ENCODE assay signal across 27 cellular contexts in genomic region chr14:60680511-60680910, GRCh38. TPM values are rescaled to one million over a fixed set of nuclear protein-coding genes. Genes with fewer than 3 reads are reported as not detected.
DNase-seq lines count a peak whose midpoint lies in the region; ATAC-seq, FAIRE-seq and TF ChIP-seq lines count a peak whose summit lies in the region.
"Had no signal": no experiment of that assay in that cellular context is flagged by ENCODE, and none has a peak within 500 bp of the region (broad histone marks: within the 10 kb centered on the region; RNA-seq: fewer than 3 reads in every experiment).

No MANE protein-coding gene starts in this region.

- H2AFZ ChIP-seq in trophoblast cell (ENCODE audit: insufficient read depth, low read length, poor library complexity) (no peak overlapping the region), H9 (ENCODE audit: low read length) (no peak overlapping the region), HepG2 (ENCODE audit: low read length) (no peak overlapping the region)

- no peaks in the 10 kb centered on the region for H3K36me3 Mint-ChIP-seq in H9 (ENCODE audit: insufficient read depth in 1 of 3, low read depth in 3 of 3)
- H3K36me3 Mint-ChIP-seq: CD14-positive monocyte; CD4-positive, CD25-positive, alpha-beta regulatory T cell had no signal

- H2BK5ac ChIP-seq in trophoblast cell (ENCODE audit: low read depth, low read length, poor library complexity): no peak overlapping the region
- no peak overlapping the region for H2BK5ac ChIP-seq in H9 (ENCODE audit: insufficient read length, low read length)

- H3K9me3 ChIP-seq in trophoblast cell (ENCODE audit: insufficient read depth, low read depth, low read length): no peaks in the 10 kb centered on the region
- H3K9me3 ChIP-seq in H9 (ENCODE audit: control insufficient read depth, low read depth, low read length): no peaks in the 10 kb centered on the region
- H3K9me3 ChIP-seq in HepG2 (ENCODE audit: low read length): no peaks in the 10 kb centered on the region
- H3K9me3 ChIP-seq: BE2C had no signal

- no peak for TF ChIP-seq EP300 in HepG2 (IDR thresholded peaks at IDR 0.05; ENCODE audit: low read depth in 2 of 2, low read length in 2 of 2)
- no peak for TF ChIP-seq EP300 in HepG2 (CRISPR knock-in tag; IDR thresholded peaks at IDR 0.05; ENCODE audit: borderline replicate concordance)

- intact Hi-C loops in HepG2 (cut with micrococcal nuclease; ENCODE audit: unreplicated experiment): no loop called here

- no peaks in the 10 kb centered on the region for H3K27me3 ChIP-seq in trophoblast cell (ENCODE audit: insufficient read depth, low read length)
- no peaks in the 10 kb centered on the region for H3K27me3 ChIP-seq in H9 (ENCODE audit: insufficient read depth, low read length)
- no peaks in the 10 kb centered on the region for H3K27me3 ChIP-seq in HepG2 (ENCODE audit: control insufficient read depth in 1 of 2, insufficient read depth in 2 of 2, low read length in 2 of 2)
- H3K27me3 ChIP-seq: BE2C, BLaER1 had no signal

- H3K4ac ChIP-seq in trophoblast cell (ENCODE audit: low read depth, low read length) (no peak overlapping the region), H9 (ENCODE audit: low read depth, low read length) (no peak overlapping the region)

- POLR2A ChIA-PET in HepG2 (lab: Yijun Ruan, JAX): no interaction called here

- FAIRE-seq in HTR-8/SVneo (lab: Jason Lieb, UNC) (peak; percentile 79), HepG2 (lab: Jason Lieb, UNC) (no peak)
- FAIRE-seq: A204.1, GM12878, GM12892, GM18507 had no signal

- H2BK120ac ChIP-seq in trophoblast cell (ENCODE audit: insufficient read depth, low read length, poor library complexity) (no peak overlapping the region), H9 (ENCODE audit: low read depth, low read length, poor library complexity, severe bottlenecking) (no peak overlapping the region)

- H3K79me1 ChIP-seq in trophoblast cell (ENCODE audit: low read length): no peaks in the 10 kb centered on the region
- no peaks in the 10 kb centered on the region for H3K79me1 ChIP-seq in H9 (ENCODE audit: insufficient read depth, low read depth, low read length, poor library complexity, severe bottlenecking)

- H3K23ac ChIP-seq in trophoblast cell (ENCODE audit: low read length) (no peak overlapping the region), H9 (ENCODE audit: insufficient read length, low read depth, low read length) (no peak overlapping the region)

- no peak overlapping the region for H4K5ac ChIP-seq in H9 (ENCODE audit: insufficient read length, low read depth, low read length)

- peaks cover 4% of the 10 kb centered on the region for H3K27me3 Mint-ChIP-seq in H9 (ENCODE audit: low read depth)

- H3K4me3 Mint-ChIP-seq in H9: no peak overlapping the region
- H3K4me3 Mint-ChIP-seq: CD14-positive monocyte; CD4-positive, alpha-beta memory T cell; CD4-positive, CD25-positive, alpha-beta regulatory T cell; CD8-positive, alpha-beta memory T cell had no signal

- H3K79me2 ChIP-seq in trophoblast cell (ENCODE audit: control insufficient read depth, insufficient read depth, low read length, poor library complexity) (no peaks in the 10 kb centered on the region), H9 (ENCODE audit: insufficient read depth, low read length) (no peaks in the 10 kb centered on the region), HepG2 (ENCODE audit: insufficient read depth, low read length) (no peaks in the 10 kb centered on the region)

- no peak for TF ChIP-seq RAD21 in HepG2 (CRISPR knock-in tag; IDR thresholded peaks at IDR 0.05)

- peaks cover 31 to 34% of the 10 kb centered on the region in 2 experiments for H3K4me1 Mint-ChIP-seq in H9
- H3K4me1 Mint-ChIP-seq: CD14-positive monocyte; CD4-positive, alpha-beta memory T cell; CD4-positive, CD25-positive, alpha-beta regulatory T cell; CD8-positive, alpha-beta memory T cell had no signal

- H2BK20ac ChIP-seq in H9 (ENCODE audit: low read depth, low read length, poor library complexity, severe bottlenecking): no peak overlapping the region

- H3K14ac ChIP-seq in trophoblast cell (ENCODE audit: low read length) (no peak overlapping the region), H9 (ENCODE audit: insufficient read depth, low read length) (no peak overlapping the region)

- H2BK15ac ChIP-seq in H9 (ENCODE audit: low read depth, low read length): no peak overlapping the region

- H4K12ac ChIP-seq in trophoblast cell (ENCODE audit: low read depth, low read length): no peak overlapping the region

- H4K8ac ChIP-seq in trophoblast cell (ENCODE audit: low read depth, low read length) (no peak overlapping the region), H9 (replicated peaks; ENCODE audit: insufficient read length, low read depth, low read length) (no peak overlapping the region)

- ATAC-seq in HepG2: no peak
- ATAC-seq: GM12878 had no signal

- no peak overlapping the region for H3K9ac ChIP-seq in trophoblast cell (ENCODE audit: low read length)
- H3K9ac ChIP-seq in H9 (ENCODE audit: extremely low read depth, insufficient read length, low read length): no peak overlapping the region
- no peak overlapping the region for H3K9ac ChIP-seq in HepG2 (ENCODE audit: insufficient read depth, low read depth, low read length)
- H3K9ac ChIP-seq: BLaER1 had no signal

- no peak overlapping the region for H3K18ac ChIP-seq in trophoblast cell (ENCODE audit: low read length)
- no peak overlapping the region for H3K18ac ChIP-seq in H9 (ENCODE audit: insufficient read length, low read depth, low read length)

- no peak overlapping the region for H4K91ac ChIP-seq in trophoblast cell (ENCODE audit: low read depth, low read length)
- H4K91ac ChIP-seq in H9 (ENCODE audit: insufficient read length, low read depth, low read length): no peak overlapping the region

- in situ Hi-C loops in HepG2 (cut with HindIII; ENCODE audit: extremely low pct_ligation_motif_present, low pct_unique_long_range_greater_than_20kb): no loop called here

- no peak overlapping the region for H3K27ac ChIP-seq in trophoblast cell (ENCODE audit: low read depth, low read length)
- H3K27ac ChIP-seq in H9 (ENCODE audit: insufficient read length, low read depth, low read length): no peak overlapping the region
- H3K27ac ChIP-seq in HepG2 (ENCODE audit: extremely low read length, insufficient read depth, low read length): no peak overlapping the region
- H3K27ac ChIP-seq: BLaER1 had no signal

- no peaks in the 10 kb centered on the region for H3K4me1 ChIP-seq in trophoblast cell (ENCODE audit: control insufficient read depth in 1 of 2, insufficient read depth in 2 of 2, low read length in 2 of 2)
- peaks cover 4% of the 10 kb centered on the region; the same call in 1 of the 2 replicates for H3K4me1 ChIP-seq in H9 (ENCODE audit: insufficient read depth, low read length)
- peaks cover 9% of the 10 kb centered on the region; the same call in 1 of the 2 replicates for H3K4me1 ChIP-seq in HepG2 (ENCODE audit: insufficient read depth, low read length)
- H3K4me1 ChIP-seq: BE2C, BLaER1 had no signal

- H2BK12ac ChIP-seq in trophoblast cell (ENCODE audit: low read length) (no peak overlapping the region), H9 (ENCODE audit: insufficient read length, low read depth, low read length) (no peak overlapping the region)

- peak; percentile 77 for DNase-seq in DMS79 treated with DMSO at 0.1 percent for 48 hours (lab: John Stamatoyannopoulos, UW)
- DNase-seq in HTR-8/SVneo (ENCODE audit: insufficient read length, low spot score): no peak
- DNase-seq in trophoblast cell: peak; percentile 48 to 73
- no peak for DNase-seq in H9
- DNase-seq in HepG2 (ENCODE audit: low spot score): no peak
- no peak for DNase-seq in putamen (ENCODE audit: low spot score)
- DNase-seq in hepatic stellate cell (ENCODE audit: low spot score): no peak
- DNase-seq: 8988T; ACHN; BE2C; C1 segment of cervical spinal cord; CD4-positive, alpha-beta memory T cell; CD4-positive, CD25-positive, alpha-beta regulatory T cell; CD8-positive, alpha-beta memory T cell; COR-L47; DMS 273 treated with DMSO at 0.1 percent for 48 hours; DMS153; DMS53; DND-41; EL; GDM1 had no signal

- CTCF ChIA-PET in HepG2 (lab: Yijun Ruan, JAX; ENCODE audit: low intra/inter-chr PET ratio, low total read pairs): no interaction called here

- H3K4me3 ChIP-seq in trophoblast cell (ENCODE audit: low read depth, low read length): no peak overlapping the region
- H3K4me3 ChIP-seq in HepG2 (replicated peaks in 1 of 3; ENCODE audit: insufficient read depth in 1 of 3, low read depth in 2 of 3, low read length in 3 of 3): no peak overlapping the region
- H3K4me3 ChIP-seq: BLaER1, GM12878 had no signal

- H4K20me1 ChIP-seq in H9 (ENCODE audit: control insufficient read depth, insufficient read depth, insufficient read length) (no peaks in the 10 kb centered on the region), HepG2 (ENCODE audit: insufficient read depth, low read length) (no peaks in the 10 kb centered on the region)
- H4K20me1 ChIP-seq: BLaER1 had no signal

- H3K36me3 ChIP-seq in trophoblast cell (ENCODE audit: control insufficient read depth in 1 of 2, insufficient read depth in 2 of 2, low read length in 2 of 2) (no peaks in the 10 kb centered on the region), HepG2 (replicated peaks in 1 of 2; ENCODE audit: control insufficient read depth in 1 of 2, insufficient read depth in 2 of 2, low read length in 2 of 2) (no peaks in the 10 kb centered on the region)
- H3K36me3 ChIP-seq: BE2C, BLaER1 had no signal

- BruUV-seq in HepG2 (replicated peaks; lab: Mats Ljungman, UMichigan): no TSS peak

- H3K23me2 ChIP-seq in H9 (ENCODE audit: insufficient read length, low read depth, low read length, poor library complexity, severe bottlenecking): no peaks in the 10 kb centered on the region

- H2AK5ac ChIP-seq in trophoblast cell (ENCODE audit: low read length) (no peak overlapping the region), H9 (ENCODE audit: insufficient read length, low read length) (no peak overlapping the region)

- peaks cover 2 to 3% of the 10 kb centered on the region in 2 experiments; a peak in 1 of 5 replicates for H3K9me3 Mint-ChIP-seq in H9
- H3K9me3 Mint-ChIP-seq: CD4-positive, alpha-beta memory T cell; CD4-positive, CD25-positive, alpha-beta regulatory T cell had no signal

- H3K4me2 ChIP-seq in trophoblast cell (ENCODE audit: low read length) (no peak overlapping the region), H9 (ENCODE audit: insufficient read depth, insufficient read length, low read length) (no peak overlapping the region), HepG2 (ENCODE audit: low read depth, low read length) (no peak overlapping the region)
- H3K4me2 ChIP-seq: BLaER1 had no signal

- H3K27ac Mint-ChIP-seq in H9: no peak overlapping the region
- H3K27ac Mint-ChIP-seq: CD14-positive monocyte; CD4-positive, alpha-beta memory T cell; CD4-positive, CD25-positive, alpha-beta regulatory T cell; CD8-positive, alpha-beta memory T cell had no signal

- H3T11ph ChIP-seq in H9 (ENCODE audit: low read length): no peak overlapping the region

- TF ChIP-seq CTCF in H9 (conservative IDR thresholded peaks at IDR 0.05): no peak
- no peak for TF ChIP-seq CTCF in HepG2 (CRISPR knock-in tag; IDR thresholded peaks at IDR 0.05)

- no peak for TF ChIP-seq POLR2A in HepG2 (IDR thresholded peaks at IDR 0.05; ENCODE audit: insufficient read depth in 1 of 2, low read depth in 2 of 2, low read length in 2 of 2)

- no CpG with 5 or more reads among the region's 3 CpGs for WGBS in trophoblast cell (ENCODE audit: extremely low coverage, insufficient coverage, insufficient read length)
- WGBS in H9 (ENCODE audit: extremely low coverage, insufficient read length, low lambda C conversion rate): no CpG with 5 or more reads among the region's 3 CpGs
- 46% methylated on average over 3 of the region's 3 CpGs for WGBS in HepG2 (ENCODE audit: low lambda C conversion rate)

- no peak overlapping the region for H3K56ac ChIP-seq in H9 (ENCODE audit: insufficient read length, low read depth, low read length)

RNA-seq across cellular contexts. Expression of gene SIX1, which starts 31.2 kb away (rescaled TPM):
- polyA plus RNA-seq in trophoblast cell (2013): 0.03 and 0.08 TPM in 2 replicates
- total RNA-seq in H9 (2021) (0.09 and 0.17 TPM in 2 replicates), HepG2 (2016; rRNA removed; fragmentation: Illumina TruSeq; extraction: Trizol) (6.5 and 6.8 TPM in 2 replicates)
- 2.6 and 3.0 TPM in 2 replicates for total RNA-seq in HepG2 (2016; cell fraction: cytosol; rRNA removed; fragmentation: Illumina TruSeq; extraction: Trizol; ENCODE audit: low read depth)
- total RNA-seq in HepG2 (2016; cell fraction: insoluble cytoplasmic fraction; rRNA removed; fragmentation: Illumina TruSeq; extraction: Trizol): 5.9 and 6.3 TPM in 2 replicates
- 6.9 and 7.5 TPM in 2 replicates for total RNA-seq in HepG2 (2016; cell fraction: membrane; rRNA removed; fragmentation: Illumina TruSeq; extraction: Trizol)
- 4.9 and 6.0 TPM in 2 replicates for total RNA-seq in HepG2 (2016; cell fraction: nucleus; rRNA removed; fragmentation: Illumina TruSeq; extraction: Trizol)
- 1.3 and 1.7 TPM in 2 replicates for polyA plus RNA-seq in HepG2 (2011; rRNA removed)
- polyA plus RNA-seq in HepG2 (2011; cell fraction: cytosol; rRNA removed): 1.2 and 1.8 TPM in 2 replicates
- 2.7 and 3.5 TPM in 2 replicates for polyA plus RNA-seq in HepG2 (2011; cell fraction: nucleus; rRNA removed)
- polyA plus RNA-seq in HepG2 (2012): 3.0 and 3.1 TPM in 2 replicates
- polyA plus RNA-seq in HepG2 (2016; cell fraction: cytosol; fragmentation: Illumina TruSeq; extraction: Trizol; ENCODE audit: low read depth): 1.1 and 1.3 TPM in 2 replicates
- 6.3 and 7.8 TPM in 2 replicates for polyA plus RNA-seq in HepG2 (2016; cell fraction: insoluble cytoplasmic fraction; fragmentation: Illumina TruSeq; extraction: Trizol; ENCODE audit: low read depth)
- 2.3 and 2.7 TPM in 2 replicates for polyA plus RNA-seq in HepG2 (2016; cell fraction: membrane; fragmentation: Illumina TruSeq; extraction: Trizol; ENCODE audit: low read depth)
- 6.4 and 7.6 TPM in 2 replicates for polyA plus RNA-seq in HepG2 (2016; cell fraction: nucleus; fragmentation: Illumina TruSeq; extraction: Trizol; ENCODE audit: insufficient read depth, low read depth)
- 1.5 and 4.6 TPM in 2 replicates for polyA minus RNA-seq in HepG2 (2011; rRNA and poly(A)+ RNA removed; ENCODE audit: low replicate concordance)
- 2.3 and 3.2 TPM in 2 replicates for polyA minus RNA-seq in HepG2 (2011; cell fraction: cytosol; rRNA and poly(A)+ RNA removed)
- polyA minus RNA-seq in HepG2 (2011; cell fraction: nucleus; rRNA and poly(A)+ RNA removed): 7.1 and 8.3 TPM in 2 replicates
- total RNA-seq: CD4-positive, alpha-beta memory T cell; CD4-positive, CD25-positive, alpha-beta regulatory T cell; CD8-positive, alpha-beta memory T cell had no signal
- polyA plus RNA-seq: CD14-positive monocyte; CD4-positive, alpha-beta memory T cell; CD4-positive, CD25-positive, alpha-beta regulatory T cell; CD8-positive, alpha-beta memory T cell had no signal

RNA-seq across cellular contexts. Expression of gene SIX4, which starts 43.6 kb away (rescaled TPM):
- polyA plus RNA-seq in trophoblast cell (2013): 5.0 and 5.2 TPM in 2 replicates
- total RNA-seq in H9 (2021): 26.5 and 28.9 TPM in 2 replicates
- total RNA-seq in HepG2 (2016; rRNA removed; fragmentation: Illumina TruSeq; extraction: Trizol): 6.0 and 6.7 TPM in 2 replicates
- 0.35 and 0.51 TPM in 2 replicates for total RNA-seq in HepG2 (2016; cell fraction: cytosol; rRNA removed; fragmentation: Illumina TruSeq; extraction: Trizol; ENCODE audit: low read depth)
- 5.4 and 5.9 TPM in 2 replicates for total RNA-seq in HepG2 (2016; cell fraction: insoluble cytoplasmic fraction; rRNA removed; fragmentation: Illumina TruSeq; extraction: Trizol)
- total RNA-seq in HepG2 (2016; cell fraction: membrane; rRNA removed; fragmentation: Illumina TruSeq; extraction: Trizol): 2.6 and 3.0 TPM in 2 replicates
- 5.0 and 6.1 TPM in 2 replicates for total RNA-seq in HepG2 (2016; cell fraction: nucleus; rRNA removed; fragmentation: Illumina TruSeq; extraction: Trizol)
- 4.5 and 5.0 TPM in 2 replicates for polyA plus RNA-seq in HepG2 (2011; rRNA removed)
- polyA plus RNA-seq in HepG2 (2011; cell fraction: cytosol; rRNA removed): 2.4 and 3.0 TPM in 2 replicates
- 4.1 and 4.4 TPM in 2 replicates for polyA plus RNA-seq in HepG2 (2011; cell fraction: nucleus; rRNA removed)
- 3.2 and 3.9 TPM in 2 replicates for polyA plus RNA-seq in HepG2 (2012)
- polyA plus RNA-seq in HepG2 (2016; cell fraction: cytosol; fragmentation: Illumina TruSeq; extraction: Trizol; ENCODE audit: low read depth): 0.10 and 0.14 TPM in 2 replicates
- 2.9 and 5.1 TPM in 2 replicates for polyA plus RNA-seq in HepG2 (2016; cell fraction: insoluble cytoplasmic fraction; fragmentation: Illumina TruSeq; extraction: Trizol; ENCODE audit: low read depth)
- polyA plus RNA-seq in HepG2 (2016; cell fraction: membrane; fragmentation: Illumina TruSeq; extraction: Trizol; ENCODE audit: low read depth): 0.61 and 0.83 TPM in 2 replicates
- 5.3 and 7.3 TPM in 2 replicates for polyA plus RNA-seq in HepG2 (2016; cell fraction: nucleus; fragmentation: Illumina TruSeq; extraction: Trizol; ENCODE audit: insufficient read depth, low read depth)
- 8.9 and 18.4 TPM in 2 replicates for polyA minus RNA-seq in HepG2 (2011; rRNA and poly(A)+ RNA removed; ENCODE audit: low replicate concordance)
- polyA minus RNA-seq in HepG2 (2011; cell fraction: cytosol; rRNA and poly(A)+ RNA removed): 5.5 and 6.8 TPM in 2 replicates
- 5.7 and 8.0 TPM in 2 replicates for polyA minus RNA-seq in HepG2 (2011; cell fraction: nucleus; rRNA and poly(A)+ RNA removed)
- total RNA-seq: CD4-positive, alpha-beta memory T cell; CD4-positive, CD25-positive, alpha-beta regulatory T cell had no signal
- polyA plus RNA-seq: CD14-positive monocyte; CD4-positive, alpha-beta memory T cell; CD4-positive, CD25-positive, alpha-beta regulatory T cell; CD8-positive, alpha-beta memory T cell had no signal

RNA-seq across cellular contexts. Expression of gene MNAT1, which starts 54.0 kb away (rescaled TPM):
- 29.0 and 30.9 TPM in 2 replicates for polyA plus RNA-seq in trophoblast cell (2013)
- 43.1 and 47.4 TPM in 2 replicates for total RNA-seq in H9 (2021)
- 94.8 and 130 TPM in 2 replicates for total RNA-seq in HepG2 (2016; rRNA removed; fragmentation: Illumina TruSeq; extraction: Trizol)
- total RNA-seq in HepG2 (2016; cell fraction: cytosol; rRNA removed; fragmentation: Illumina TruSeq; extraction: Trizol; ENCODE audit: low read depth): 60.3 and 68.8 TPM in 2 replicates
- total RNA-seq in HepG2 (2016; cell fraction: insoluble cytoplasmic fraction; rRNA removed; fragmentation: Illumina TruSeq; extraction: Trizol): 93.8 and 135 TPM in 2 replicates
- total RNA-seq in HepG2 (2016; cell fraction: membrane; rRNA removed; fragmentation: Illumina TruSeq; extraction: Trizol): 31.2 and 38.1 TPM in 2 replicates
- 93.5 and 99.8 TPM in 2 replicates for total RNA-seq in HepG2 (2016; cell fraction: nucleus; rRNA removed; fragmentation: Illumina TruSeq; extraction: Trizol)
- 45.8 and 49.2 TPM in 2 replicates for polyA plus RNA-seq in HepG2 (2011; rRNA removed)
- 31.1 and 41.1 TPM in 2 replicates for polyA plus RNA-seq in HepG2 (2011; cell fraction: cytosol; rRNA removed)
- polyA plus RNA-seq in HepG2 (2011; cell fraction: nucleus; rRNA removed): 15.4 and 16.3 TPM in 2 replicates
- 41.3 and 44.6 TPM in 2 replicates for polyA plus RNA-seq in HepG2 (2012)
- 8.7 and 10.2 TPM in 2 replicates for polyA plus RNA-seq in HepG2 (2016; cell fraction: cytosol; fragmentation: Illumina TruSeq; extraction: Trizol; ENCODE audit: low read depth)
- polyA plus RNA-seq in HepG2 (2016; cell fraction: insoluble cytoplasmic fraction; fragmentation: Illumina TruSeq; extraction: Trizol; ENCODE audit: low read depth): 107 and 116 TPM in 2 replicates
- 12.3 and 12.4 TPM in 2 replicates for polyA plus RNA-seq in HepG2 (2016; cell fraction: membrane; fragmentation: Illumina TruSeq; extraction: Trizol; ENCODE audit: low read depth)
- 39.6 and 40.0 TPM in 2 replicates for polyA plus RNA-seq in HepG2 (2016; cell fraction: nucleus; fragmentation: Illumina TruSeq; extraction: Trizol; ENCODE audit: insufficient read depth, low read depth)
- polyA minus RNA-seq in HepG2 (2011; rRNA and poly(A)+ RNA removed; ENCODE audit: low replicate concordance): 20.6 and 44.6 TPM in 2 replicates
- polyA minus RNA-seq in HepG2 (2011; cell fraction: cytosol; rRNA and poly(A)+ RNA removed): 24.3 and 30.5 TPM in 2 replicates
- polyA minus RNA-seq in HepG2 (2011; cell fraction: nucleus; rRNA and poly(A)+ RNA removed): 113 and 135 TPM in 2 replicates

Comparison
In these comparisons a context has a peak if more than half of its experiments do, and no peak if none do; other contexts are left out.
1. DNase-seq: peak in DMS79 treated with DMSO at 0.1 percent for 48 hours (single experiment) and trophoblast cell (2 of 2); none in HTR-8/SVneo (single experiment), H9 (single experiment), HepG2 (single experiment), putamen (single experiment) and hepatic stellate cell (single experiment).